ENCODE assay signal across 8 cellular contexts in the genomic region with DNA sequence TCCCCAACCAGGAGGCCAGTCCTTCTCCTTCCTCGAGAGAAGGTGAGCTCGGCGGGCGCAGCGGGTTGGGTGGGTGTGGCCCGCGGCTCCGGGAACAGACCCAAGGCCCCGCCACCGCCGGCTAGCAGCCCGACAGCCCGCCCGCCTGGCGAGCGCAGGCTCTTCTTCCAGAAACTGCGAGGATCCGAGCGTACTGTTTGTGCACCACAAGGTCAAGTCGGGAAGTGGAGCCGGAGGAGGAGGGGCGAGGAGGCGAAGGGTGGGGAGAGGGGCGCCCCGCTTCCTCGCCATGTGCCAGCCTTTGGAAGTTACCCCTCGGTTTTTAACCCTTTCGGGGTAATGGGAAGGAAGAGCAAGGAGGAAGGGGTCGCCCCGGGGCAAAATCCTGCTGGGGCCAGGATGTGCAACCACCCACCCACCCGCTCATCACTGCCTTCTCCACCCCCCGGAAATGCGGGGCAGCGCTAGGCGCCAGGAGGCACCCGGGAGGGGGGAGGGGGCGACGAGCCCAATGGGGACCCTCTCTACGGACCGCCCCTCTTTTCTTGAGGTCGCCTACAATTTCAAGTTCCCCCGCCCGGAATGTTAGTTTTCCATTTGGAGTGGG. TPM values are rescaled to one million over a fixed set of nuclear protein-coding genes. Genes with fewer than 3 reads are reported as not detected.
DNase-seq lines count a peak whose midpoint lies in the region; ATAC-seq and TF ChIP-seq lines count a peak whose summit lies in the region.

No MANE protein-coding gene starts in this region.

- ATAC-seq in activated CD8-positive, alpha-beta T cell treated with anti-CD3 and anti-CD28 coated beads, Interleukin-2, amount 10 ng/mL, durations not matched to agents 7 days and 5 days, result peak; percentile 4
- no peak for ATAC-seq in GM21423 (IDR thresholded peaks at IDR 0.05; ENCODE audit: unreplicated experiment)

- peaks cover 18% of the 10 kb centered on the region for H3K4me1 ChIP-seq in ectodermal cell (ENCODE audit: control insufficient read depth, insufficient read depth, low read length)

- CTCF ChIA-PET in activated CD8-positive, alpha-beta T cell treated with anti-CD3 and anti-CD28 coated beads, Interleukin-2, amount 10 ng/mL, durations not matched to agents 7 days and 5 days (lab: Charles Lee), result interaction anchor here (0.8 to 1.8 kb wide), 7 partner anchors 10 to 221 kb away, joined by 3 to 9 read pairs (median 3); a partner anchor contains a TSS

- 1 to 2% methylated on average over 43 of the region's 43 CpGs for WGBS in ectodermal cell, 2 experiments
- 0 to 2% methylated on average over 33 to 40 of the region's 43 CpGs for WGBS in lower leg skin, 2 donors

- H3K4me3 ChIP-seq in ectodermal cell (ENCODE audit: insufficient read depth, low read depth, low read length) (peak overlapping the region; percentile 41), lower leg skin (ENCODE audit: low read depth, poor library complexity, severe bottlenecking) (peak overlapping the region; percentile 85)

- TF ChIP-seq POLR2A in GM15510 (IDR thresholded peaks at IDR 0.05; ENCODE audit: borderline replicate concordance, extremely low read depth, insufficient read length) (peak; percentile 43), lower leg skin (IDR thresholded peaks at IDR 0.05) (peak in 1 of 2 donors; percentile 63)

- peaks cover 5% of the 10 kb centered on the region for H3K36me3 Mint-ChIP-seq in activated CD8-positive, alpha-beta T cell treated with anti-CD3 and anti-CD28 coated beads, Interleukin-2, amount 10 ng/mL, durations not matched to agents 7 days and 5 days (ENCODE audit: low read depth)

- H3K9me3 ChIP-seq in ectodermal cell (ENCODE audit: control insufficient read depth, low read length), result no peaks in the 10 kb centered on the region

- POLR2A ChIA-PET in activated CD8-positive, alpha-beta T cell treated with anti-CD3 and anti-CD28 coated beads, Interleukin-2, amount 10 ng/mL, durations not matched to agents 7 days and 5 days (lab: Charles Lee), result interaction anchor here (0.5 to 6.4 kb wide), 30 partner anchors 9 to 885 kb away, joined by 3 to 45 read pairs (median 4); a partner anchor contains a TSS

- intact Hi-C loops in lower leg skin (cut with DNase I; ENCODE audit: low total_unique reads), result loop anchor here (10.0 kb wide), 1 partner anchor 110 kb away; a partner anchor contains a TSS

- H3K4me3 Mint-ChIP-seq in activated CD8-positive, alpha-beta T cell treated with anti-CD3 and anti-CD28 coated beads, Interleukin-2, amount 10 ng/mL, durations not matched to agents 7 days and 5 days, result peak overlapping the region; percentile 88

- H3K27ac Mint-ChIP-seq in activated CD8-positive, alpha-beta T cell treated with anti-CD3 and anti-CD28 coated beads, Interleukin-2, amount 10 ng/mL, durations not matched to agents 7 days and 5 days, result peak overlapping the region; percentile 98

- H3K27ac ChIP-seq in ectodermal cell (ENCODE audit: insufficient read depth, low read depth, low read length, poor library complexity, severe bottlenecking), result no peak overlapping the region

- TF ChIP-seq CTCF in lower leg skin (IDR thresholded peaks at IDR 0.05), result no peak

- peaks cover 17% of the 10 kb centered on the region for H3K27me3 Mint-ChIP-seq in activated CD8-positive, alpha-beta T cell treated with anti-CD3 and anti-CD28 coated beads, Interleukin-2, amount 10 ng/mL, durations not matched to agents 7 days and 5 days (ENCODE audit: low read depth)

- H3K36me3 ChIP-seq in ectodermal cell (ENCODE audit: control insufficient read depth, insufficient read depth, low read length), result no peaks in the 10 kb centered on the region

- peaks cover 31% of the 10 kb centered on the region for H3K4me1 Mint-ChIP-seq in activated CD8-positive, alpha-beta T cell treated with anti-CD3 and anti-CD28 coated beads, Interleukin-2, amount 10 ng/mL, durations not matched to agents 7 days and 5 days (ENCODE audit: low read depth)

- peaks cover 47% of the 10 kb centered on the region for H3K27me3 ChIP-seq in ectodermal cell (ENCODE audit: control insufficient read depth, insufficient read depth, low read length, poor library complexity, severe bottlenecking)

- no peaks in the 10 kb centered on the region for H3K9me3 Mint-ChIP-seq in activated CD8-positive, alpha-beta T cell treated with anti-CD3 and anti-CD28 coated beads, Interleukin-2, amount 10 ng/mL, durations not matched to agents 7 days and 5 days (ENCODE audit: insufficient read depth)

- DNase-seq in 8988T (peak; percentile 73), NCI-H510A (lab: John Stamatoyannopoulos, UW) (peak; percentile 80), lower leg skin (ENCODE audit: low spot score in 2 of 2) (peak; percentile 85 to 97)
- peak; percentile 71 for DNase-seq in activated CD8-positive, alpha-beta T cell treated with anti-CD3 and anti-CD28 coated beads, Interleukin-2, amount 10 ng/mL, durations not matched to agents 7 days and 5 days
- DNase-seq in stimulated activated CD4-positive, alpha-beta T cell treated with anti-CD3 and anti-CD28 coated beads, Interleukin-4, amount 100 ng/mL, for 24 hours, result peak; percentile 68

RNA-seq across cellular contexts. Expression of a gene that starts 1.1 kb away (rescaled TPM):
- 10 to 100 TPM; 79.9 to 86.0 TPM for total RNA-seq in activated CD8-positive, alpha-beta T cell treated with anti-CD3 and anti-CD28 coated beads, Interleukin-2, amount 10 ng/mL, durations not matched to agents 7 days and 5 days
- polyA plus RNA-seq in ectodermal cell (2013, experiment 1 of 4), result 5.8 TPM
- 3.3 TPM for polyA plus RNA-seq in ectodermal cell (2013, experiment 2 of 4)
- polyA plus RNA-seq in ectodermal cell (2013, experiment 3 of 4), result 3.1 TPM
- 3.6 TPM for polyA plus RNA-seq in ectodermal cell (2013, experiment 4 of 4)
- total RNA-seq in lower leg skin, result 10 to 100 TPM; 35.5 to 68.1 (median 59.0) TPM
